ENCODE assay signal across 16 cellular contexts in the genomic region with DNA sequence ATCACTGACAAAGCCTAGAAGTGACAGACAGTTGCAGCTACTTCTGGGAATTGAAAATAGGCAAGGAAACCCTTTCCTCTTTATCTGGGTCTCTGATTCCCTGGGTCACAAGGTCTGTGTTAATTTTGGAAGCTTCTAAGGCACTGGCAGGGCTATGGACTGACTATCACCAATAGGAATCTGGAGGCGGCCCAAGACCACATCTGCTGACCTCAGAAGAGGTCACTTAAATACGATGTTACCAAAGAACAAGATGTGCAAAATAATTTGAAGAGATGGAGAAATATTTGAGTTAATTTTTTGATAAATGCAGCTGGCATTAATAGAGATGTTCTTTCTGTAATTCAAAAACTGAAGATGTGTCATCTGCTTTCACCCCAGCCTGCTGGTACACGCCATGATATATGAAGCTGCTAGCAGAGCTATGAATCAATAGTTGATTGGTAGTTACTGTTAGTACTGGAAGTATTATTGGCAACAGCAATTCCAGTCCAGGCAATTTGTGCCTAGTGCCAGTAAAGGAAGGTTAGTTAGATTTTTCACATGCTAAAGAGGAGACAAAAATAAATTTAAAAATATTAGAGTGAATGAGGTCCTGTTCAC.
DNase-seq lines count a peak whose midpoint lies in the region; TF ChIP-seq lines count a peak whose summit lies in the region.
"Had no signal": no experiment of that assay in that cellular context is flagged by ENCODE, and none has a peak within 500 bp of the region (broad histone marks: within the 10 kb centered on the region; RNA-seq: fewer than 3 reads in every experiment).

No MANE protein-coding gene starts in this region.

- H3K4me3 ChIP-seq in choroid plexus epithelial cell (ENCODE audit: low read depth, low read length), result no peak overlapping the region
- H3K4me3 ChIP-seq in skin epidermis, result no peak overlapping the region
- H3K4me3 ChIP-seq: PC-9, thoracic aorta had no signal

- no peak for TF ChIP-seq CTCF in choroid plexus epithelial cell (conservative IDR thresholded peaks at IDR 0.05; ENCODE audit: low read depth, low read length)

- no peaks in the 10 kb centered on the region for H3K9me3 Mint-ChIP-seq in activated T-cell treated with anti-CD3 and anti-CD28 coated beads, Interleukin-2, amount 50 U/mL, for 24 hours
- H3K9me3 Mint-ChIP-seq: activated naive CD8-positive, alpha-beta T cell treated with anti-CD3 and anti-CD28 coated beads, Interleukin-2, amount 10 ng/mL, durations not matched to agents 7 days and 5 days; nephron progenitor cell had no signal

- no peaks in the 10 kb centered on the region for H3K36me3 Mint-ChIP-seq in activated T-cell treated with anti-CD3 and anti-CD28 coated beads, Interleukin-2, amount 50 U/mL, for 24 hours (ENCODE audit: low read depth)
- H3K36me3 Mint-ChIP-seq: activated naive CD8-positive, alpha-beta T cell treated with anti-CD3 and anti-CD28 coated beads, Interleukin-2, amount 10 ng/mL, durations not matched to agents 7 days and 5 days had no signal

- DNase-seq in GM04504 (ENCODE audit: low read depth) (peak; percentile 4), choroid plexus epithelial cell (ENCODE audit: low read depth) (peak; percentile 66), iris pigment epithelial cell (ENCODE audit: low read depth) (peak; percentile 6), pons (ENCODE audit: low spot score) (no peak), SHP77 treated with DMSO at 0.1 percent for 48 hours (lab: John Stamatoyannopoulos, UW) (no peak), NCI-H146 treated with DMSO at 0.1 percent for 48 hours (lab: John Stamatoyannopoulos, UW; ENCODE audit: unreplicated experiment) (no peak)
- DNase-seq in activated T-cell treated with anti-CD3 and anti-CD28 coated beads, Interleukin-2, amount 50 U/mL, for 24 hours, result no peak
- DNase-seq: activated CD8-positive, alpha-beta memory T cell treated with anti-CD3 and anti-CD28 coated beads, Interleukin-2, amount 50 U/mL, for 48 hours; activated naive CD8-positive, alpha-beta T cell treated with anti-CD3 and anti-CD28 coated beads, Interleukin-2, amount 10 ng/mL, durations not matched to agents 7 days and 5 days; AML-193; DMS153; NCI-H2171 treated with DMSO at 0.1 percent for 48 hours; nephron progenitor cell; PC-9 had no signal

- H3K4me3 Mint-ChIP-seq in activated T-cell treated with anti-CD3 and anti-CD28 coated beads, Interleukin-2, amount 50 U/mL, for 24 hours, result no peak overlapping the region
- H3K4me3 Mint-ChIP-seq: activated naive CD8-positive, alpha-beta T cell treated with anti-CD3 and anti-CD28 coated beads, Interleukin-2, amount 10 ng/mL, durations not matched to agents 7 days and 5 days; nephron progenitor cell had no signal

- peaks cover 27% of the 10 kb centered on the region for H3K27me3 Mint-ChIP-seq in activated T-cell treated with anti-CD3 and anti-CD28 coated beads, Interleukin-2, amount 50 U/mL, for 24 hours

- no peaks in the 10 kb centered on the region for H3K4me1 Mint-ChIP-seq in activated T-cell treated with anti-CD3 and anti-CD28 coated beads, Interleukin-2, amount 50 U/mL, for 24 hours (ENCODE audit: low read depth)
- H3K4me1 Mint-ChIP-seq: activated naive CD8-positive, alpha-beta T cell treated with anti-CD3 and anti-CD28 coated beads, Interleukin-2, amount 10 ng/mL, durations not matched to agents 7 days and 5 days; nephron progenitor cell had no signal

- no peak overlapping the region for H3K27ac Mint-ChIP-seq in activated T-cell treated with anti-CD3 and anti-CD28 coated beads, Interleukin-2, amount 50 U/mL, for 24 hours
- H3K27ac Mint-ChIP-seq: activated naive CD8-positive, alpha-beta T cell treated with anti-CD3 and anti-CD28 coated beads, Interleukin-2, amount 10 ng/mL, durations not matched to agents 7 days and 5 days; nephron progenitor cell had no signal

- H3K27ac ChIP-seq in skin epidermis, result peak overlapping the region in 18 of 21 experiments; percentile 11 to 85 (median 59)
- H3K27ac ChIP-seq: PC-9 had no signal

Comparison
In these comparisons a context has a peak if more than half of its experiments do, and no peak if none do; other contexts are left out.
1. DNase-seq: peak in GM04504 (single experiment), choroid plexus epithelial cell (single experiment) and iris pigment epithelial cell (single experiment); none in activated T-cell treated with anti-CD3 and anti-CD28 coated beads, Interleukin-2, amount 50 U/mL, for 24 hours (single experiment), pons (single experiment), SHP77 treated with DMSO at 0.1 percent for 48 hours (single experiment) and NCI-H146 treated with DMSO at 0.1 percent for 48 hours (single experiment).